19 cellular contexts compared by ENCODE assay signal in genomic region chr7:101885597-101885955, GRCh38.
DNase-seq lines count a peak whose midpoint lies in the region; ATAC-seq, FAIRE-seq and TF ChIP-seq lines count a peak whose summit lies in the region.
"Had no signal": no experiment of that assay in that cellular context is flagged by ENCODE, and none has a peak within 500 bp of the region (broad histone marks: within the 10 kb centered on the region; RNA-seq: fewer than 3 reads in every experiment).

No MANE protein-coding gene starts in this region.

- H3K36me3 ChIP-seq in mammary epithelial cell (ENCODE audit: insufficient read depth, low read length) (no peaks in the 10 kb centered on the region), H1 (ENCODE audit: control insufficient read depth in 2 of 4, insufficient read depth in 4 of 4, low read length in 3 of 4) (no peaks in the 10 kb centered on the region), upper lobe of right lung (no peaks in the 10 kb centered on the region)
- H3K36me3 ChIP-seq: brain microvascular endothelial cell had no signal

- no peaks in the 10 kb centered on the region for H4K20me1 ChIP-seq in mammary epithelial cell (ENCODE audit: insufficient read depth, low read length)
- peaks cover 16 to 22% of the 10 kb centered on the region in 2 experiments for H4K20me1 ChIP-seq in H1 (replicated peaks in 1 of 2; ENCODE audit: control insufficient read depth in 1 of 2, insufficient read depth in 2 of 2, low read length in 2 of 2)

- no peak overlapping the region for H3K4ac ChIP-seq in H1 (replicated peaks; ENCODE audit: insufficient read length, low read depth, low read length)

- H3K9ac ChIP-seq in mammary epithelial cell (ENCODE audit: insufficient read depth, low read length) (no peak overlapping the region), H1 (replicated peaks in 1 of 4; ENCODE audit: extremely low read depth in 1 of 4, low read depth in 3 of 4, low read length in 3 of 4) (no peak overlapping the region)

- 0 out of 2 replicates have a peak overlapping the region, but pooled peaks have one; percentile 39 for H2AK5ac ChIP-seq in H1 (ENCODE audit: low read depth, low read length)

- H3K79me1 ChIP-seq in H1 (ENCODE audit: low read depth, low read length) = peaks cover 25% of the 10 kb centered on the region

- no peak for FAIRE-seq in H1 (lab: Jason Lieb, UNC)
- FAIRE-seq: frontal cortex, small intestine had no signal

- dilution Hi-C loops in mammary epithelial cell (cut with HindIII; ENCODE audit: low sequenced_read_pairs) = no loop called here

- H3K23me2 ChIP-seq in H1 (ENCODE audit: low read depth, low read length) = no peaks in the 10 kb centered on the region

- WGBS in mammary epithelial cell (ENCODE audit: low coverage, missing lambda C conversion rate) = 98% methylated on average over 10 of the region's 12 CpGs
- WGBS in H1 (ENCODE audit: extremely low coverage in 1 of 2, insufficient coverage in 1 of 2, insufficient read length in 1 of 2, insufficient replicate concordance in 2 of 2, low coverage in 1 of 2, low lambda C conversion rate in 2 of 2, missing lambda C conversion rate in 1 of 2), 2 experiments = 88% methylated on average over 12 of the region's 12 CpGs; no CpG with 5 or more reads in 1 of the 2 experiments

- H3K27ac ChIP-seq in mammary epithelial cell (ENCODE audit: insufficient read depth, low read depth, low read length) (no peak overlapping the region), H1 (ENCODE audit: low read depth, low read length) (no peak overlapping the region), upper lobe of right lung (no peak overlapping the region)
- H3K27ac ChIP-seq: brain microvascular endothelial cell had no signal

- no peak overlapping the region for H4K5ac ChIP-seq in H1 (ENCODE audit: insufficient read length, low read depth, low read length)

- H3K56ac ChIP-seq in H1 (replicated peaks; ENCODE audit: insufficient read length, low read depth, low read length) = no peak overlapping the region

- no peak overlapping the region for H3K18ac ChIP-seq in H1 (ENCODE audit: extremely low read depth, low read length)

- in situ Hi-C loops in mammary epithelial cell (cut with MboI; ENCODE audit: low sequenced_read_pairs in 2 of 2) = no loop called here

- no peak overlapping the region for H2BK20ac ChIP-seq in H1 (ENCODE audit: low read length)

- CTCF ChIA-PET in MCF 10A (lab: Yijun Ruan, JAX) (no interaction called here), mammary epithelial cell (lab: Charles Lee; ENCODE audit: low non-redundant PET) (no interaction called here), H1 (lab: Charles Lee; ENCODE audit: partially characterized antibody) (interaction anchor here (1.2 to 1.6 kb wide), 2 partner anchors 15 to 17 kb away, joined by 3 read pairs; no protein-coding TSS in a partner anchor)

- intact Hi-C loops in MCF 10A (cut with micrococcal nuclease) = no loop called here
- intact Hi-C loops in mammary epithelial cell (cut with micrococcal nuclease) = loop anchor here (10.0 kb wide), 1 partner anchor 349 kb away; no protein-coding TSS in a partner anchor
- intact Hi-C loops in upper lobe of right lung (cut with DNase I) = no loop called here

- H3K27ac Mint-ChIP-seq in MCF 10A (ENCODE audit: low read depth, unreplicated experiment) (peak overlapping the region; percentile 99), naive B cell (peak overlapping the region in 4 of 6 donors; percentile 54 to 94 (median 77))
- no peak overlapping the region for H3K27ac Mint-ChIP-seq in activated T-helper 17 cell treated with anti-CD3 and anti-CD28 coated beads, Interleukin-2, amount 50 U/mL, for 72 hours

- H3K9me3 Mint-ChIP-seq in MCF 10A (ENCODE audit: unreplicated experiment) = peaks cover 7% of the 10 kb centered on the region
- H3K9me3 Mint-ChIP-seq in naive B cell = no peaks in the 10 kb centered on the region
- no peaks in the 10 kb centered on the region for H3K9me3 Mint-ChIP-seq in activated T-helper 17 cell treated with anti-CD3 and anti-CD28 coated beads, Interleukin-2, amount 50 U/mL, for 72 hours
- H3K9me3 Mint-ChIP-seq: activated naive CD4-positive, alpha-beta T cell treated with anti-CD3 and anti-CD28 coated beads, Interleukin-2, amount 10 ng/mL, durations not matched to agents 7 days and 5 days; endodermal cell had no signal

- no peak for TF ChIP-seq POLR2A in H1 (IDR thresholded peaks at IDR 0.05; ENCODE audit: control extremely low read depth in 1 of 2, low read depth in 2 of 2, low read length in 2 of 2)

- H3K4me3 Mint-ChIP-seq in MCF 10A (ENCODE audit: unreplicated experiment) (no peak overlapping the region), naive B cell (peak overlapping the region in 6 of 8 donors; percentile 64 to 86 (median 80))
- no peak overlapping the region for H3K4me3 Mint-ChIP-seq in activated T-helper 17 cell treated with anti-CD3 and anti-CD28 coated beads, Interleukin-2, amount 50 U/mL, for 72 hours
- H3K4me3 Mint-ChIP-seq: activated naive CD4-positive, alpha-beta T cell treated with anti-CD3 and anti-CD28 coated beads, Interleukin-2, amount 10 ng/mL, durations not matched to agents 7 days and 5 days; endodermal cell had no signal

- H3K27me3 ChIP-seq in mammary epithelial cell (ENCODE audit: insufficient read depth, low read length) (no peaks in the 10 kb centered on the region), H1 (replicated peaks in 1 of 4; ENCODE audit: control insufficient read depth in 3 of 4, extremely low read depth in 1 of 4, insufficient read depth in 3 of 4, low read length in 3 of 4) (no peaks in the 10 kb centered on the region), upper lobe of right lung (no peaks in the 10 kb centered on the region)
- H3K27me3 ChIP-seq: brain microvascular endothelial cell had no signal

- no peak overlapping the region for H4K91ac ChIP-seq in H1 (replicated peaks; ENCODE audit: insufficient read length, low read length)

- H2BK5ac ChIP-seq in H1 (ENCODE audit: low read depth, low read length) = no peak overlapping the region

- no peak overlapping the region for H2BK12ac ChIP-seq in H1 (ENCODE audit: low read depth, low read length)

- peaks cover 56% of the 10 kb centered on the region for H3K79me2 ChIP-seq in mammary epithelial cell (ENCODE audit: insufficient read depth, low read length)
- H3K79me2 ChIP-seq in H1 (ENCODE audit: control insufficient read depth in 1 of 2, insufficient read depth in 2 of 2, low read length in 2 of 2) = peaks cover 3 to 100% of the 10 kb centered on the region in 2 experiments; a peak in 3 of 4 replicates

- H3K23ac ChIP-seq in H1 (ENCODE audit: insufficient read length) = no peak overlapping the region

- DNase-seq in MCF 10A (ENCODE audit: unreplicated experiment) = no peak
- no peak for DNase-seq in mammary epithelial cell
- DNase-seq in H1 (ENCODE audit: low read depth in 1 of 2, low spot score in 2 of 2) = no peak
- no peak for DNase-seq in naive B cell
- no peak for DNase-seq in upper lobe of right lung
- DNase-seq in SW 1271 (lab: John Stamatoyannopoulos, UW) = no peak
- no peak for DNase-seq in OCI-M2 (lab: John Stamatoyannopoulos, UW; ENCODE audit: unreplicated experiment)
- DNase-seq: 8988T; activated CD4-positive, CD25-positive, alpha-beta regulatory T cell treated with anti-CD3 and anti-CD28 coated beads, Interleukin-2, amount 50 U/mL, for 72 hours; activated CD8-positive, alpha-beta memory T cell treated with anti-CD3 and anti-CD28 coated beads, Interleukin-2, amount 50 U/mL, for 4 hours; brain microvascular endothelial cell; endodermal cell; GF-D8; NCI-H2029; small intestine had no signal

- BruUV-seq in MCF 10A (replicated peaks; lab: Mats Ljungman, UMichigan) (no TSS peak), mammary epithelial cell (replicated peaks; lab: Mats Ljungman, UMichigan) (no TSS peak)

- POLR2A ChIA-PET in MCF 10A (lab: Yijun Ruan, JAX) (interaction anchor here (0.8 kb wide), 1 partner anchor 57 kb away, joined by 3 read pairs; no protein-coding TSS in a partner anchor), H1 (lab: Charles Lee; ENCODE audit: partially characterized antibody) (interaction anchor here (0.7 to 0.9 kb wide), 4 partner anchors 9 to 128 kb away, joined by 3 read pairs; no protein-coding TSS in a partner anchor)

- no peak overlapping the region for H2BK15ac ChIP-seq in H1 (ENCODE audit: low read length)

- ATAC-seq in naive B cell (ENCODE audit: low read depth in 2 of 2) = no peak
- ATAC-seq in upper lobe of right lung = peak; percentile 22
- ATAC-seq in activated T-helper 17 cell treated with anti-CD3 and anti-CD28 coated beads, Interleukin-2, amount 50 U/mL, for 72 hours (replicated peaks) = no peak
- ATAC-seq: Panc1 had no signal

- no peak overlapping the region for H3K4me2 ChIP-seq in mammary epithelial cell (ENCODE audit: insufficient read depth, low read depth, low read length)
- no peak overlapping the region for H3K4me2 ChIP-seq in H1 (ENCODE audit: insufficient read depth in 1 of 2, low read depth in 2 of 2, low read length in 2 of 2)

- H2AFZ ChIP-seq in mammary epithelial cell (ENCODE audit: low read depth, low read length) (no peak overlapping the region), H1 (ENCODE audit: low read length) (no peak overlapping the region)

- no peak overlapping the region for H3K14ac ChIP-seq in H1 (ENCODE audit: insufficient read length)

- H3K4me1 ChIP-seq in mammary epithelial cell (ENCODE audit: insufficient read depth, low read length) (peaks cover 25% of the 10 kb centered on the region), H1 (replicated peaks in 1 of 4; ENCODE audit: control insufficient read depth in 3 of 4, insufficient read depth in 4 of 4, low read length in 3 of 4) (peaks cover 0 to 15% (median 8%) of the 10 kb centered on the region in 4 experiments; a peak in 5 of 7 replicates), upper lobe of right lung (peaks cover 33% of the 10 kb centered on the region)

- TF ChIP-seq EP300 in H1 (IDR thresholded peaks at IDR 0.05; ENCODE audit: borderline replicate concordance in 1 of 2, low read depth in 2 of 2, low read length in 2 of 2) = no peak

- H3K4me3 ChIP-seq in mammary epithelial cell (replicated peaks in 1 of 3; ENCODE audit: insufficient read depth in 1 of 3, low read depth in 2 of 3, low read length in 3 of 3) (no peak overlapping the region), H1 (ENCODE audit: extremely low read depth in 1 of 4, insufficient read depth in 2 of 4, low read depth in 3 of 4, low read length in 4 of 4) (no peak overlapping the region), upper lobe of right lung (no peak overlapping the region)

- TF ChIP-seq RAD21 in H1 (IDR thresholded peaks at IDR 0.05 in 1 of 2, conservative IDR thresholded peaks at IDR 0.05 in 1 of 2; ENCODE audit: low read depth in 2 of 2, low read length in 2 of 2) = no peak

- no peaks in the 10 kb centered on the region for H3K9me3 ChIP-seq in mammary epithelial cell (replicated peaks; ENCODE audit: insufficient read depth, low read length)
- H3K9me3 ChIP-seq in H1 (ENCODE audit: insufficient read depth in 2 of 2, low read depth in 1 of 2, low read length in 1 of 2) = no peaks in the 10 kb centered on the region
- H3K9me3 ChIP-seq in upper lobe of right lung = no peaks in the 10 kb centered on the region

- H3K27me3 Mint-ChIP-seq in MCF 10A (ENCODE audit: insufficient read depth, unreplicated experiment) (no peaks in the 10 kb centered on the region), naive B cell (no peaks in the 10 kb centered on the region)
- H3K27me3 Mint-ChIP-seq in activated T-helper 17 cell treated with anti-CD3 and anti-CD28 coated beads, Interleukin-2, amount 50 U/mL, for 72 hours = no peaks in the 10 kb centered on the region
- H3K27me3 Mint-ChIP-seq: activated naive CD4-positive, alpha-beta T cell treated with anti-CD3 and anti-CD28 coated beads, Interleukin-2, amount 10 ng/mL, durations not matched to agents 7 days and 5 days had no signal

- H3K36me3 Mint-ChIP-seq in MCF 10A (ENCODE audit: insufficient read depth, unreplicated experiment) = no peaks in the 10 kb centered on the region
- H3K36me3 Mint-ChIP-seq in naive B cell = no peaks in the 10 kb centered on the region
- H3K36me3 Mint-ChIP-seq in activated T-helper 17 cell treated with anti-CD3 and anti-CD28 coated beads, Interleukin-2, amount 50 U/mL, for 72 hours (ENCODE audit: low read depth) = no peaks in the 10 kb centered on the region

- H3K4me1 Mint-ChIP-seq in MCF 10A (ENCODE audit: insufficient read depth, unreplicated experiment) (peaks cover 36% of the 10 kb centered on the region), naive B cell (peaks cover 52 to 67% (median 66%) of the 10 kb centered on the region in 3 donors)
- peaks cover 12% of the 10 kb centered on the region for H3K4me1 Mint-ChIP-seq in activated T-helper 17 cell treated with anti-CD3 and anti-CD28 coated beads, Interleukin-2, amount 50 U/mL, for 72 hours

- no peak for TF ChIP-seq CTCF in MCF 10A (IDR thresholded peaks at IDR 0.05; ENCODE audit: unreplicated experiment)
- no peak for TF ChIP-seq CTCF in mammary epithelial cell (conservative IDR thresholded peaks at IDR 0.05 in 1 of 2, IDR thresholded peaks at IDR 0.05 in 1 of 2; ENCODE audit: extremely low read depth in 1 of 2, insufficient read depth in 1 of 2, low read depth in 1 of 2, low read length in 2 of 2)
- TF ChIP-seq CTCF in H1 (IDR thresholded peaks at IDR 0.05; ENCODE audit: control extremely low read depth in 1 of 3, insufficient read depth in 1 of 3, low read depth in 1 of 3, low read length in 3 of 3) = no peak
- TF ChIP-seq CTCF in upper lobe of right lung (IDR thresholded peaks at IDR 0.05) = no peak

- H4K8ac ChIP-seq in H1 (ENCODE audit: extremely low read depth, insufficient read depth, low read length) = peak overlapping the region; percentile 53; the same call in 1 of the 2 replicates

- no peak overlapping the region for H2BK120ac ChIP-seq in H1 (replicated peaks; ENCODE audit: low read depth, low read length)

Comparison
In these comparisons a context has a peak if more than half of its experiments do, and no peak if none do; other contexts are left out.
1. H3K4me3 Mint-ChIP-seq: peak in naive B cell (6 of 8); none in MCF 10A (single experiment) and activated T-helper 17 cell treated with anti-CD3 and anti-CD28 coated beads, Interleukin-2, amount 50 U/mL, for 72 hours (single experiment).